In genomic region chr4:76733380-76733779, GRCh38 we compare ENCODE assay signal across 9 cellular contexts.
DNase-seq lines count a peak whose midpoint lies in the region; ATAC-seq, FAIRE-seq and TF ChIP-seq lines count a peak whose summit lies in the region.
"Had no signal": no experiment of that assay in that cellular context is flagged by ENCODE, and none has a peak within 500 bp of the region (broad histone marks: within the 10 kb centered on the region; RNA-seq: fewer than 3 reads in every experiment).

No MANE protein-coding gene starts in this region.

- no peaks in the 10 kb centered on the region for H3F3A ChIP-seq in neural cell (ENCODE audit: insufficient read depth, low read length, poor library complexity, severe bottlenecking)

- H4K20me1 ChIP-seq in GM12878 (ENCODE audit: control insufficient read depth, insufficient read depth), result no peaks in the 10 kb centered on the region; the same call in none of the 2 replicates
- H4K20me1 ChIP-seq in neural cell (ENCODE audit: insufficient read depth), result no peaks in the 10 kb centered on the region

- intact Hi-C loops in GM12878 (cut with micrococcal nuclease; ENCODE audit: unreplicated experiment), result no loop called here
- intact Hi-C loops in CD4-positive, alpha-beta T cell (cut with DNase I, micrococcal nuclease), result no loop called here

- SMC1A ChIA-PET in GM12878 (lab: Charles Lee; ENCODE audit: uncharacterized antibody, unreplicated experiment), result interaction anchor here (1.1 kb wide), 1 partner anchor 10 kb away, joined by 3 read pairs; no protein-coding TSS in a partner anchor

- RAD21 ChIA-PET in GM12878 (lab: Charles Lee; ENCODE audit: unreplicated experiment), result no interaction called here

- CTCF ChIA-PET in GM12878 (lab: Yijun Ruan, JAX), result no interaction called here
- CTCF ChIA-PET in CD4-positive, alpha-beta T cell (lab: Charles Lee), result no interaction called here

- H3K36me3 ChIP-seq in GM12878 (ENCODE audit: control insufficient read depth in 2 of 2, insufficient read depth in 2 of 2, low read length in 1 of 2), result no peaks in the 10 kb centered on the region
- no peaks in the 10 kb centered on the region for H3K36me3 ChIP-seq in neural cell (ENCODE audit: insufficient read depth, low read length)

- H3K4me3 ChIP-seq in GM12878 (no peak overlapping the region), neural cell (ENCODE audit: low read length) (no peak overlapping the region)

- BruUV-seq in GM12878 (replicated peaks; lab: Mats Ljungman, UMichigan), result no TSS peak

- no peak overlapping the region for H2AFZ ChIP-seq in GM12878 (ENCODE audit: control insufficient read depth, low read depth, low read length)
- H2AFZ ChIP-seq in neural cell (ENCODE audit: low read depth, low read length), result no peak overlapping the region

- TF ChIP-seq RAD21 in GM12878 (IDR thresholded peaks at IDR 0.05; ENCODE audit: insufficient read depth, low read depth, low read length) (peak; percentile 19; the same call in 1 of the 2 replicates), neural cell (conservative IDR thresholded peaks at IDR 0.05) (peak; percentile 68)

- POLR2A ChIA-PET in GM12878 (lab: Charles Lee), result no interaction called here
- POLR2A ChIA-PET in CD4-positive, alpha-beta T cell (lab: Charles Lee), result no interaction called here

- FAIRE-seq in GM18507 (lab: Jason Lieb, UNC) (peak; percentile 46), GM12878 (lab: Jason Lieb, UNC) (no peak)

- H3K9me3 ChIP-seq in GM12878 (replicated peaks; ENCODE audit: control insufficient read depth, insufficient read depth, low read length) (no peaks in the 10 kb centered on the region), neural cell (ENCODE audit: low read length) (no peaks in the 10 kb centered on the region)
- H3K9me3 ChIP-seq in CD4-positive, alpha-beta T cell (ENCODE audit: control insufficient read depth, low read length), result no peaks in the 10 kb centered on the region

- no peak overlapping the region for H3K27ac ChIP-seq in GM12878 (ENCODE audit: control insufficient read depth, insufficient read depth)
- no peak overlapping the region for H3K27ac ChIP-seq in neural cell (ENCODE audit: low read length)
- no peak overlapping the region for H3K27ac ChIP-seq in CD4-positive, alpha-beta T cell (ENCODE audit: low read depth, low read length)

- H3K4me2 ChIP-seq in GM12878 (ENCODE audit: control insufficient read depth, insufficient read depth) (no peak overlapping the region), neural cell (ENCODE audit: low read length) (no peak overlapping the region)

- no peak overlapping the region for H3K27ac Mint-ChIP-seq in CD4-positive, alpha-beta T cell

- 55% methylated on average over 2 of the region's 2 CpGs for WGBS in GM12878 (ENCODE audit: insufficient coverage, insufficient replicate concordance, low lambda C conversion rate, missing lambda C conversion rate)

- no peaks in the 10 kb centered on the region for H3K4me1 Mint-ChIP-seq in CD4-positive, alpha-beta T cell (ENCODE audit: low read depth)

- TF ChIP-seq CTCF in GM12878 (IDR thresholded peaks at IDR 0.05 in 2 of 3, conservative IDR thresholded peaks at IDR 0.05 in 1 of 3; ENCODE audit: control insufficient read depth in 2 of 3, extremely low read depth in 1 of 3, insufficient read depth in 1 of 3, low read depth in 3 of 3, low read length in 3 of 3), result peak in 2 of 3 experiments; percentile 18 to 24; a peak in 1 of 6 replicates
- peak; percentile 64 for TF ChIP-seq CTCF in neural cell (IDR thresholded peaks at IDR 0.05; ENCODE audit: poor library complexity, severe bottlenecking)
- TF ChIP-seq CTCF in CD4-positive, alpha-beta T cell (IDR thresholded peaks at IDR 0.05), result no peak

- no peaks in the 10 kb centered on the region for H3K36me3 Mint-ChIP-seq in CD4-positive, alpha-beta T cell (ENCODE audit: low read depth)

- no peak overlapping the region for H3K4me3 Mint-ChIP-seq in CD4-positive, alpha-beta T cell

- no peak for TF ChIP-seq POLR2A in GM12878 (IDR thresholded peaks at IDR 0.05; ENCODE audit: low read depth, low read length)

- in situ Hi-C loops in GM12878 (cut with MboI), result no loop called here

- H3K79me2 ChIP-seq in GM12878 (ENCODE audit: control insufficient read depth, insufficient read depth, low read length) (no peaks in the 10 kb centered on the region), neural cell (replicated peaks; ENCODE audit: insufficient read depth, low read length) (no peaks in the 10 kb centered on the region)

- TF ChIP-seq EP300 in GM12878 (IDR thresholded peaks at IDR 0.05; ENCODE audit: borderline replicate concordance in 1 of 2, control insufficient read depth in 1 of 2, low read depth in 2 of 2, low read length in 2 of 2), result no peak
- TF ChIP-seq EP300 in neural cell (conservative IDR thresholded peaks at IDR 0.05; ENCODE audit: poor library complexity, severe bottlenecking), result no peak

- no peaks in the 10 kb centered on the region for H3K9me2 ChIP-seq in neural cell (ENCODE audit: insufficient read depth, low read length)

- no peak overlapping the region for H3K9ac ChIP-seq in GM12878 (ENCODE audit: control insufficient read depth, insufficient read depth, low read length)
- no peak overlapping the region for H3K9ac ChIP-seq in neural cell (ENCODE audit: low read length)

- H3K27me3 ChIP-seq in GM12878 (replicated peaks in 1 of 2; ENCODE audit: control insufficient read depth in 2 of 2, insufficient read depth in 2 of 2, low read length in 1 of 2) (no peaks in the 10 kb centered on the region; a peak in 1 of 4 replicates), neural cell (ENCODE audit: insufficient read depth, low read depth, low read length) (no peaks in the 10 kb centered on the region)
- no peaks in the 10 kb centered on the region for H3K27me3 ChIP-seq in CD4-positive, alpha-beta T cell (ENCODE audit: control insufficient read depth, insufficient read depth, low read length)

- peaks cover 10% of the 10 kb centered on the region for H3K27me3 Mint-ChIP-seq in CD4-positive, alpha-beta T cell

- H3K9me3 Mint-ChIP-seq in CD4-positive, alpha-beta T cell, result no peaks in the 10 kb centered on the region

- H3K4me1 ChIP-seq in GM12878 (ENCODE audit: control insufficient read depth, insufficient read depth, low read length), result no peaks in the 10 kb centered on the region; the same call in none of the 2 replicates

- ATAC-seq in GM12878, result 0 out of 3 replicates have a peak, but pooled peaks have one; percentile 25
- no peak for ATAC-seq in HG03159 (IDR thresholded peaks at IDR 0.05; ENCODE audit: unreplicated experiment)
- ATAC-seq in CD4-positive, alpha-beta T cell (ENCODE audit: poor library complexity), result no peak
- no peak for ATAC-seq in GM19463 (IDR thresholded peaks at IDR 0.05; ENCODE audit: unreplicated experiment)
- no peak for ATAC-seq in GM18873 (IDR thresholded peaks at IDR 0.05; ENCODE audit: low FRiP score, unreplicated experiment)

- DNase-seq in GM18507 (ENCODE audit: extremely low spot score, insufficient read length, low read depth), result no peak
- peak; percentile 98 for DNase-seq in NCI-H146 treated with DMSO at 0.1 percent for 48 hours (lab: John Stamatoyannopoulos, UW; ENCODE audit: unreplicated experiment)
- no peak for DNase-seq in GM12878 (ENCODE audit: low read depth, low spot score)
- DNase-seq in CD4-positive, alpha-beta T cell, result no peak
- DNase-seq: T-helper 9 cell had no signal

TF ChIP-seq in GM12878, 131 proteins besides CTCF, POLR2A, EP300 and RAD21:
- TF ChIP-seq SREBF1 (IDR thresholded peaks at IDR 0.05; ENCODE audit: low read length) (no peak), SMC3 (IDR thresholded peaks at IDR 0.05; ENCODE audit: borderline replicate concordance, low read length) (no peak), CEBPB (IDR thresholded peaks at IDR 0.05; ENCODE audit: borderline replicate concordance in 1 of 2, low read depth in 2 of 2, low read length in 2 of 2) (no peak), ZNF217 (IDR thresholded peaks at IDR 0.05) (no peak), ETV6 (conservative IDR thresholded peaks at IDR 0.05 in 1 of 2, IDR thresholded peaks at IDR 0.05 in 1 of 2; ENCODE audit: borderline replicate concordance in 1 of 2, low read depth in 1 of 2) (no peak), TBL1XR1 (IDR thresholded peaks at IDR 0.05; ENCODE audit: low read depth, low read length) (no peak)

TF ChIP-seq in neural cell, 6 proteins besides CTCF, POLR2A, EP300 and RAD21:
- no peak for TF ChIP-seq POLR2AphosphoS5 (IDR thresholded peaks at IDR 0.05)
- TF ChIP-seq SMC3 (conservative IDR thresholded peaks at IDR 0.05; ENCODE audit: poor library complexity), result peak; percentile 66
